Comparison of ENCODE assay signal across 27 cellular contexts in genomic region chr13:112772539-112772909, GRCh38.
DNase-seq lines count a peak whose midpoint lies in the region; ATAC-seq and TF ChIP-seq lines count a peak whose summit lies in the region.
"Had no signal": no experiment of that assay in that cellular context is flagged by ENCODE, and none has a peak within 500 bp of the region (broad histone marks: within the 10 kb centered on the region; RNA-seq: fewer than 3 reads in every experiment).

No MANE protein-coding gene starts in this region.

- no peak for TF ChIP-seq POLR2A in gastroesophageal sphincter (IDR thresholded peaks at IDR 0.05)

- H3K36me3 ChIP-seq in gastroesophageal sphincter: no peaks in the 10 kb centered on the region
- H3K36me3 ChIP-seq: BE2C, MG63 had no signal

- ATAC-seq in Right ventricle myocardium superior (ENCODE audit: poor library complexity) (peak; percentile 30), right cardiac atrium (no peak), left colon (peak; percentile 56), GM18858 (IDR thresholded peaks at IDR 0.05; ENCODE audit: unreplicated experiment) (no peak), gastroesophageal sphincter (no peak)
- ATAC-seq: GM12878 had no signal

- no peak overlapping the region for H3K27ac Mint-ChIP-seq in HFFc6
- H3K27ac Mint-ChIP-seq: CD4-positive, CD25-positive, alpha-beta regulatory T cell had no signal

- H3K36me3 Mint-ChIP-seq in HFFc6 (ENCODE audit: low read depth): no peaks in the 10 kb centered on the region; the same call in 1 of the 2 replicates

- WGBS in right cardiac atrium: 97% methylated on average over 10 of the region's 10 CpGs
- 97 to 98% methylated on average over 5 to 10 of the region's 10 CpGs for WGBS in gastroesophageal sphincter (ENCODE audit: low coverage in 1 of 2), 2 donors

- no peaks in the 10 kb centered on the region for H3K4me1 Mint-ChIP-seq in HFFc6 (ENCODE audit: low read depth)

- H3K9me3 ChIP-seq in right cardiac atrium (ENCODE audit: control insufficient read depth, low read length) (no peaks in the 10 kb centered on the region), gastroesophageal sphincter (no peaks in the 10 kb centered on the region)
- H3K9me3 ChIP-seq: BE2C, MG63 had no signal

- no peak for DNase-seq in Right ventricle myocardium superior
- DNase-seq in right cardiac atrium: no peak
- no peak for DNase-seq in HFFc6
- DNase-seq in left colon: no peak
- peak; percentile 47 for DNase-seq in posterior vena cava (ENCODE audit: low spot score)
- DNase-seq in NOMO-1 (lab: John Stamatoyannopoulos, UW; ENCODE audit: unreplicated experiment in 2 of 2): no peak
- DNase-seq: 8988T; ACHN; BE2C; CD4-positive, CD25-positive, alpha-beta regulatory T cell; DMS53; EL; GDM1; IMR-90; KG1; MG63; NCI-H1930; NCI-H2107; NCI-H446; NCI-H524 treated with DMSO at 0.1 percent for 48 hours; NCI-H82; NK-92 treated with Interleukin-12 subunit alpha and Interleukin-12 subunit beta, amount 100 ng/mL, for 24 hours; PC-9; SHP77 had no signal

- H3K9me3 Mint-ChIP-seq in HFFc6: peaks cover 4% of the 10 kb centered on the region; the same call in 1 of the 2 replicates
- H3K9me3 Mint-ChIP-seq: CD4-positive, CD25-positive, alpha-beta regulatory T cell had no signal

- TF ChIP-seq CTCF in HFFc6 (IDR thresholded peaks at IDR 0.05) (peak; percentile 63), gastroesophageal sphincter (IDR thresholded peaks at IDR 0.05) (no peak)

- no peak overlapping the region for H3K4me3 Mint-ChIP-seq in HFFc6
- H3K4me3 Mint-ChIP-seq: CD4-positive, CD25-positive, alpha-beta regulatory T cell had no signal

- H3K27me3 Mint-ChIP-seq in HFFc6 (ENCODE audit: insufficient read depth): no peaks in the 10 kb centered on the region; the same call in 1 of the 2 replicates
- H3K27me3 Mint-ChIP-seq: CD4-positive, CD25-positive, alpha-beta regulatory T cell had no signal

- H3K4me3 ChIP-seq in right cardiac atrium (ENCODE audit: low read length) (no peak overlapping the region), gastroesophageal sphincter (no peak overlapping the region)
- H3K4me3 ChIP-seq: GM12878, MG63, PC-9 had no signal

- intact Hi-C loops in Right ventricle myocardium superior (cut with DNase I) (no loop called here), right cardiac atrium (cut with DNase I) (no loop called here), left colon (cut with DNase I, micrococcal nuclease) (no loop called here), posterior vena cava (cut with DNase I) (no loop called here)

- no peak for TF ChIP-seq EP300 in gastroesophageal sphincter (IDR thresholded peaks at IDR 0.05)

- H3K4me1 ChIP-seq in right cardiac atrium (ENCODE audit: control insufficient read depth, insufficient read depth, low read length) (peaks cover under 1% of the 10 kb centered on the region), gastroesophageal sphincter (peaks cover 0 to 12% (median 0%) of the 10 kb centered on the region in 3 donors)

- no peaks in the 10 kb centered on the region for H3K27me3 ChIP-seq in right cardiac atrium (ENCODE audit: control insufficient read depth, insufficient read depth)
- no peaks in the 10 kb centered on the region for H3K27me3 ChIP-seq in gastroesophageal sphincter
- H3K27me3 ChIP-seq: BE2C, MG63 had no signal

- H3K27ac ChIP-seq in right cardiac atrium (ENCODE audit: low read length) (no peak overlapping the region), gastroesophageal sphincter (no peak overlapping the region)
- H3K27ac ChIP-seq: PC-9 had no signal

Comparison
In these comparisons a context has a peak if more than half of its experiments do, and no peak if none do; other contexts are left out.
1. ATAC-seq: peak in Right ventricle myocardium superior (single experiment) and left colon (single experiment); none in right cardiac atrium (0 of 2), GM18858 (single experiment) and gastroesophageal sphincter (single experiment).